ENCODE assay signal across 15 cellular contexts in genomic region chr17:34025179-34025551, GRCh38.
"Had no signal": no experiment of that assay in that cellular context is flagged by ENCODE, and none has a peak within 500 bp of the region (broad histone marks: within the 10 kb centered on the region; RNA-seq: fewer than 3 reads in every experiment).

No MANE protein-coding gene starts in this region.

- DNase-seq: activated CD4-positive, alpha-beta T cell treated with anti-CD3 and anti-CD28 coated beads, Interleukin-2, amount 50 U/mL, for 48 hours; activated gamma-delta T cell; cerebellar nuclear complex; gastrocnemius medialis; heart left ventricle; kidney glomerular epithelial cell; naive thymus-derived CD4-positive, alpha-beta T cell; stimulated activated CD4-positive, alpha-beta T cell treated with anti-CD3 and anti-CD28 coated beads, Interleukin-2, amount 100 ng/mL, for 24 hours; stimulated activated naive CD8-positive, alpha-beta T cell treated with anti-CD3 and anti-CD28 coated beads, Interleukin-15, Interleukin-2, amounts not matched to agents 100 U/mL and 50 U/mL, for 24 hours; trophoblast cell had no signal

- H3K4me1 ChIP-seq: breast epithelium, gastrocnemius medialis, heart left ventricle, prostate gland, right atrium auricular region, vagina had no signal

- ATAC-seq: heart left ventricle; naive thymus-derived CD4-positive, alpha-beta T cell; stimulated activated naive CD8-positive, alpha-beta T cell treated with anti-CD3 and anti-CD28 coated beads, Interleukin-15, Interleukin-2, amounts not matched to agents 100 U/mL and 50 U/mL, for 24 hours had no signal

- H3K9me3 ChIP-seq: breast epithelium, gastrocnemius medialis, heart left ventricle, prostate gland, right atrium auricular region, vagina had no signal

- H3K36me3 ChIP-seq: breast epithelium, gastrocnemius medialis, heart left ventricle, prostate gland, right atrium auricular region, vagina had no signal

- H3K27ac ChIP-seq: breast epithelium, epithelial cell of prostate, gastrocnemius medialis, heart left ventricle, prostate gland, right atrium auricular region, vagina had no signal

- H3K27me3 ChIP-seq: breast epithelium, gastrocnemius medialis, right atrium auricular region, vagina had no signal

- H3K4me3 ChIP-seq: breast epithelium, gastrocnemius medialis, heart left ventricle, prostate gland, right atrium auricular region, vagina had no signal
